In the genomic region with DNA sequence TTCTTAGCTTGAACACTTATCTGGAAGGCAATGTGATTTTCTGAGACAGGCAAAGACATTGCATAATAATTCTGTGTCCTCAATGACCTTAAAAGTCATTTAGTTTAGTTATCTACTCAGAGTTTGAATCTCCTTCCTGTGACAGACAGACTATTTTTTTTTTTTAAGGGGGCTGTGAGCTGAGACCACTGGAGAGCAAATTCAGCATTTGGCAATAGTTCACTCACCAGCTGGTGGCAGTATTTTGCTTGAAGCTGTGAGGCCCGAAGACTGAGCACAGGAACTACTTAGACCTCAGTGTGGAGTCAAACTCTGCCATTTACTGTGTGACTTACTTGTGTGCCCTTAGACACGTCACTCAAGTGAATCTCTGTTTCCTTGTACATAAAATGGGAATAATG, we compare ENCODE assay signal across 8 cellular contexts. TPM values are rescaled to one million over a fixed set of nuclear protein-coding genes. Genes with fewer than 3 reads are reported as not detected.
DNase-seq lines count a peak whose midpoint lies in the region; ATAC-seq and TF ChIP-seq lines count a peak whose summit lies in the region.

No MANE protein-coding gene starts in this region.

- intact Hi-C loops in activated CD4-positive, alpha-beta memory T cell treated with anti-CD3 and anti-CD28 coated beads for 36 hours (cut with micrococcal nuclease), result loop anchor here (2.0 kb wide), 1 partner anchor 109 kb away; no protein-coding TSS in a partner anchor

- CTCF ChIA-PET in activated CD4-positive, alpha-beta memory T cell treated with anti-CD3 and anti-CD28 coated beads for 36 hours (lab: Charles Lee), result interaction anchor here (0.6 to 2.0 kb wide), 5 partner anchors 14 to 245 kb away, joined by 3 to 6 read pairs (median 5); a partner anchor contains a TSS
- CTCF ChIA-PET in activated CD4-positive, alpha-beta memory T cell treated with anti-CD3 and anti-CD28 coated beads, Interleukin-2, amount 10 ng/mL, durations not matched to agents 7 days and 5 days (lab: Charles Lee), result interaction anchor here (1.4 to 2.0 kb wide), 2 partner anchors 29 to 108 kb away, joined by 3 to 5 read pairs; no protein-coding TSS in a partner anchor

- POLR2A ChIA-PET in activated CD4-positive, alpha-beta memory T cell treated with anti-CD3 and anti-CD28 coated beads for 36 hours (lab: Charles Lee), result interaction anchor here (0.7 kb wide), 1 partner anchor 147 kb away, joined by 3 read pairs; no protein-coding TSS in a partner anchor
- POLR2A ChIA-PET in activated CD4-positive, alpha-beta memory T cell treated with anti-CD3 and anti-CD28 coated beads, Interleukin-2, amount 10 ng/mL, durations not matched to agents 7 days and 5 days (lab: Charles Lee), result no interaction called here

- H3K4me1 Mint-ChIP-seq in activated CD4-positive, alpha-beta memory T cell treated with anti-CD3 and anti-CD28 coated beads for 36 hours (ENCODE audit: low read depth), result no peaks in the 10 kb centered on the region
- no peaks in the 10 kb centered on the region for H3K4me1 Mint-ChIP-seq in activated CD4-positive, alpha-beta memory T cell treated with anti-CD3 and anti-CD28 coated beads, Interleukin-2, amount 10 ng/mL, durations not matched to agents 7 days and 5 days
- peaks cover 5% of the 10 kb centered on the region for H3K4me1 Mint-ChIP-seq in osteocyte (ENCODE audit: unreplicated experiment)
- no peaks in the 10 kb centered on the region for H3K4me1 Mint-ChIP-seq in stimulated activated memory B cell treated with anti-CD40 and anti-IgM and Interleukin-4, amounts not matched to agents 10 μg/mL and 1 μg/mL and 100 μg/mL, for 72 hours

- no peak for ATAC-seq in stimulated activated memory B cell treated with anti-CD40 and anti-IgM and Interleukin-4, amounts not matched to agents 10 μg/mL and 1 μg/mL and 100 μg/mL, for 72 hours

- H3K4me3 Mint-ChIP-seq in activated CD4-positive, alpha-beta memory T cell treated with anti-CD3 and anti-CD28 coated beads for 36 hours, result no peak overlapping the region
- H3K4me3 Mint-ChIP-seq in activated CD4-positive, alpha-beta memory T cell treated with anti-CD3 and anti-CD28 coated beads, Interleukin-2, amount 10 ng/mL, durations not matched to agents 7 days and 5 days, result no peak overlapping the region
- no peak overlapping the region for H3K4me3 Mint-ChIP-seq in osteocyte (ENCODE audit: unreplicated experiment)
- no peak overlapping the region for H3K4me3 Mint-ChIP-seq in stimulated activated memory B cell treated with anti-CD40 and anti-IgM and Interleukin-4, amounts not matched to agents 10 μg/mL and 1 μg/mL and 100 μg/mL, for 72 hours

- TF ChIP-seq CTCF in osteocyte (IDR thresholded peaks at IDR 0.05), result peak; percentile 82

- H3K36me3 Mint-ChIP-seq in activated CD4-positive, alpha-beta memory T cell treated with anti-CD3 and anti-CD28 coated beads for 36 hours, result no peaks in the 10 kb centered on the region
- no peaks in the 10 kb centered on the region for H3K36me3 Mint-ChIP-seq in activated CD4-positive, alpha-beta memory T cell treated with anti-CD3 and anti-CD28 coated beads, Interleukin-2, amount 10 ng/mL, durations not matched to agents 7 days and 5 days (ENCODE audit: low read depth)
- H3K36me3 Mint-ChIP-seq in osteocyte (ENCODE audit: unreplicated experiment), result no peaks in the 10 kb centered on the region
- H3K36me3 Mint-ChIP-seq in stimulated activated memory B cell treated with anti-CD40 and anti-IgM and Interleukin-4, amounts not matched to agents 10 μg/mL and 1 μg/mL and 100 μg/mL, for 72 hours, result no peaks in the 10 kb centered on the region

- no peaks in the 10 kb centered on the region for H3K9me3 Mint-ChIP-seq in activated CD4-positive, alpha-beta memory T cell treated with anti-CD3 and anti-CD28 coated beads for 36 hours
- H3K9me3 Mint-ChIP-seq in activated CD4-positive, alpha-beta memory T cell treated with anti-CD3 and anti-CD28 coated beads, Interleukin-2, amount 10 ng/mL, durations not matched to agents 7 days and 5 days, result no peaks in the 10 kb centered on the region
- peaks cover 2% of the 10 kb centered on the region for H3K9me3 Mint-ChIP-seq in osteocyte (ENCODE audit: unreplicated experiment)
- no peaks in the 10 kb centered on the region for H3K9me3 Mint-ChIP-seq in stimulated activated memory B cell treated with anti-CD40 and anti-IgM and Interleukin-4, amounts not matched to agents 10 μg/mL and 1 μg/mL and 100 μg/mL, for 72 hours

- DNase-seq in activated CD4-positive, alpha-beta memory T cell treated with anti-CD3 and anti-CD28 coated beads for 36 hours, result peak; percentile 21
- no peak for DNase-seq in activated CD4-positive, alpha-beta memory T cell treated with anti-CD3 and anti-CD28 coated beads, Interleukin-2, amount 10 ng/mL, durations not matched to agents 7 days and 5 days
- DNase-seq in HK-2 (ENCODE audit: unreplicated experiment), result peak; percentile 18
- peak; percentile 47 for DNase-seq in OCI-M1 (lab: John Stamatoyannopoulos, UW)
- peak; percentile 20 to 37 for DNase-seq in erythroblast (lab: John Stamatoyannopoulos, UW)
- DNase-seq in osteocyte (ENCODE audit: extremely low spot score, unreplicated experiment), result no peak
- DNase-seq in DMS153 treated with DMSO at 0.1 percent for 48 hours (lab: John Stamatoyannopoulos, UW; ENCODE audit: unreplicated experiment), result no peak

- peaks cover 38% of the 10 kb centered on the region for H3K27me3 Mint-ChIP-seq in activated CD4-positive, alpha-beta memory T cell treated with anti-CD3 and anti-CD28 coated beads for 36 hours
- peaks cover 30% of the 10 kb centered on the region for H3K27me3 Mint-ChIP-seq in activated CD4-positive, alpha-beta memory T cell treated with anti-CD3 and anti-CD28 coated beads, Interleukin-2, amount 10 ng/mL, durations not matched to agents 7 days and 5 days
- H3K27me3 Mint-ChIP-seq in osteocyte (ENCODE audit: unreplicated experiment), result no peaks in the 10 kb centered on the region
- peaks cover 52% of the 10 kb centered on the region for H3K27me3 Mint-ChIP-seq in stimulated activated memory B cell treated with anti-CD40 and anti-IgM and Interleukin-4, amounts not matched to agents 10 μg/mL and 1 μg/mL and 100 μg/mL, for 72 hours

- no peak for TF ChIP-seq POLR2A in erythroblast (IDR thresholded peaks at IDR 0.05; ENCODE audit: low read length)

- no peak overlapping the region for H3K27ac Mint-ChIP-seq in activated CD4-positive, alpha-beta memory T cell treated with anti-CD3 and anti-CD28 coated beads for 36 hours
- H3K27ac Mint-ChIP-seq in activated CD4-positive, alpha-beta memory T cell treated with anti-CD3 and anti-CD28 coated beads, Interleukin-2, amount 10 ng/mL, durations not matched to agents 7 days and 5 days, result no peak overlapping the region
- H3K27ac Mint-ChIP-seq in osteocyte (ENCODE audit: unreplicated experiment), result no peak overlapping the region
- no peak overlapping the region for H3K27ac Mint-ChIP-seq in stimulated activated memory B cell treated with anti-CD40 and anti-IgM and Interleukin-4, amounts not matched to agents 10 μg/mL and 1 μg/mL and 100 μg/mL, for 72 hours

RNA-seq across cellular contexts. Expression of a gene that starts 22.9 kb away (rescaled TPM):
- not detected for total RNA-seq in activated CD4-positive, alpha-beta memory T cell treated with anti-CD3 and anti-CD28 coated beads for 36 hours
- total RNA-seq in activated CD4-positive, alpha-beta memory T cell treated with anti-CD3 and anti-CD28 coated beads, Interleukin-2, amount 10 ng/mL, durations not matched to agents 7 days and 5 days, result not detected
- total RNA-seq in osteocyte, result 190 and 195 TPM in 2 replicates

RNA-seq across cellular contexts. Expression of a gene that starts 28.4 kb away (rescaled TPM):
- total RNA-seq in activated CD4-positive, alpha-beta memory T cell treated with anti-CD3 and anti-CD28 coated beads for 36 hours, result 10 to 100 TPM; 63.7 to 67.1 TPM
- total RNA-seq in activated CD4-positive, alpha-beta memory T cell treated with anti-CD3 and anti-CD28 coated beads, Interleukin-2, amount 10 ng/mL, durations not matched to agents 7 days and 5 days, result 100 to 1,000 TPM in 1 of 2 experiments, 10 to 100 TPM in 1; 95.1 to 101 TPM
- total RNA-seq in osteocyte, result 34.9 and 36.9 TPM in 2 replicates

Comparison
In these comparisons a context has a peak if more than half of its experiments do, and no peak if none do; other contexts are left out.
1. DNase-seq: peak in activated CD4-positive, alpha-beta memory T cell treated with anti-CD3 and anti-CD28 coated beads for 36 hours (single experiment), HK-2 (single experiment), OCI-M1 (single experiment) and erythroblast (2 of 2); none in activated CD4-positive, alpha-beta memory T cell treated with anti-CD3 and anti-CD28 coated beads, Interleukin-2, amount 10 ng/mL, durations not matched to agents 7 days and 5 days (single experiment), osteocyte (single experiment) and DMS153 treated with DMSO at 0.1 percent for 48 hours (single experiment).
2. RNA of a gene that starts 22.9 kb away (total RNA-seq): 190 to 195 TPM in osteocyte; not detected in activated CD4-positive, alpha-beta memory T cell treated with anti-CD3 and anti-CD28 coated beads, Interleukin-2, amount 10 ng/mL, durations not matched to agents 7 days and 5 days and not detected in activated CD4-positive, alpha-beta memory T cell treated with anti-CD3 and anti-CD28 coated beads for 36 hours; every median in the first group is over 100 times any median in the second.